ENCODE assay signal across 8 cellular contexts in the genomic region with DNA sequence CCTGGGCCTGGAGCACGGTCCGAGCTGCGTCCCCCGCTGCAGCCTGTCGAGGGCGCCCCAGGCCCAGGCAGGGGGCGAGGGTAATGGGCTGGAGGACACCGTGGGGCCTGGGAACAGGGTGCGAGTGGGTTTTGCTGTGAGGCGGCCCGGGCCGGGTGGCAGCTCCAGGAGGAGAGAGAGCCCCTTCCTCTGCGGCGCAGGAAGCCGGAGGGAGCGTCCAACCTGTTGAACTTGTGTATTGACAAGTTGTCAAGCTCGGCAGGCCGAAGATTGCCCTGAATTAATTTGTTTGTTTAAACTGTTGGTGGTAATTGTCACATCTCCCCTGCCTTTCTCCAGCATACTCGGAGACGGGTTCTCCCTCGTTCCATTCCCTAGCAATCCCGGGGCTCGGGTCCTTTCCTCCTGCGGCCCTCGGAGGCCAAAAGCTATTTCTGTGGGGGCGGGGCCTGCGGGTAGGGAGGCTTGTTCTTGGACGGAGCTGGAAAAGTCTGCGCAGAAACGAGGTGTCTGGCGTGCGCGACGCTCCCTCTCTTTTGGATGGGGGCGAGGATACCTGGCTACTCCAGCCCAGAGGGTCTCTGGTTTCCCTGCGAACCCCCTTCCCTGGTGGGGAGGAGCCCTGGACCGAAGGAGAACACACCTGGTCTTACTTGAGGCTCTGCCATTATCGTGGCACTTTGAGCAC. TPM values are rescaled to one million over a fixed set of nuclear protein-coding genes. Genes with fewer than 3 reads are reported as not detected.
A peak's percentile ranks its signal among the peaks of the same experiment; 100 is the strongest.
DNase-seq lines count a peak whose midpoint lies in the region; ATAC-seq and TF ChIP-seq lines count a peak whose summit lies in the region.

No MANE protein-coding gene starts in this region.

- peaks cover 0 to 8% of the 10 kb centered on the region in 2 donors for H3K4me1 ChIP-seq in uterus

- H3K4me3 Mint-ChIP-seq in activated naive CD8-positive, alpha-beta T cell treated with anti-CD3 and anti-CD28 coated beads, Interleukin-2, amount 50 U/mL, for 24 hours: peak overlapping the region; percentile 32
- H3K4me3 Mint-ChIP-seq in memory B cell: peak overlapping the region; percentile 73

- H3K27me3 Mint-ChIP-seq in activated naive CD8-positive, alpha-beta T cell treated with anti-CD3 and anti-CD28 coated beads, Interleukin-2, amount 50 U/mL, for 24 hours: peaks cover 92% of the 10 kb centered on the region
- H3K27me3 Mint-ChIP-seq in memory B cell: peaks cover 38% of the 10 kb centered on the region

- DNase-seq in stimulated activated CD4-positive, alpha-beta T cell treated with anti-CD3 and anti-CD28 coated beads, Interleukin-15, amount 100 ng/mL, for 24 hours: peak; percentile 28
- DNase-seq in stimulated activated CD4-positive, alpha-beta T cell treated with anti-CD3 and anti-CD28 coated beads, Interleukin-4, amount 100 ng/mL, for 24 hours: no peak
- peak; percentile 9 for DNase-seq in activated naive CD8-positive, alpha-beta T cell treated with anti-CD3 and anti-CD28 coated beads, Interleukin-2, amount 50 U/mL, for 24 hours
- DNase-seq in memory B cell (ENCODE audit: low spot score in 2 of 2) (no peak), RPMI8226 (no peak), KG1 (lab: John Stamatoyannopoulos, UW) (no peak), nucleus accumbens (lab: John Stamatoyannopoulos, UW) (no peak), uterus (no peak)

- H3K27ac Mint-ChIP-seq in activated naive CD8-positive, alpha-beta T cell treated with anti-CD3 and anti-CD28 coated beads, Interleukin-2, amount 50 U/mL, for 24 hours: no peak overlapping the region
- H3K27ac Mint-ChIP-seq in memory B cell: no peak overlapping the region

- H3K4me3 ChIP-seq in uterus: no peak overlapping the region

- H3K36me3 ChIP-seq in uterus: no peaks in the 10 kb centered on the region

- ATAC-seq in activated naive CD8-positive, alpha-beta T cell treated with anti-CD3 and anti-CD28 coated beads, Interleukin-2, amount 50 U/mL, for 24 hours: no peak
- ATAC-seq in memory B cell (ENCODE audit: low read depth): no peak

- intact Hi-C loops in uterus (cut with DNase I; ENCODE audit: low total_unique reads): no loop called here

- no peak for TF ChIP-seq CTCF in uterus (IDR thresholded peaks at IDR 0.05)

- no peaks in the 10 kb centered on the region for H3K36me3 Mint-ChIP-seq in activated naive CD8-positive, alpha-beta T cell treated with anti-CD3 and anti-CD28 coated beads, Interleukin-2, amount 50 U/mL, for 24 hours (ENCODE audit: low read depth)
- no peaks in the 10 kb centered on the region for H3K36me3 Mint-ChIP-seq in memory B cell

- H3K27me3 ChIP-seq in uterus: peaks cover 8 to 51% of the 10 kb centered on the region in 2 donors

- peaks cover 14% of the 10 kb centered on the region for H3K4me1 Mint-ChIP-seq in activated naive CD8-positive, alpha-beta T cell treated with anti-CD3 and anti-CD28 coated beads, Interleukin-2, amount 50 U/mL, for 24 hours
- peaks cover 9% of the 10 kb centered on the region for H3K4me1 Mint-ChIP-seq in memory B cell

- no peak overlapping the region for H3K27ac ChIP-seq in uterus

- TF ChIP-seq POLR2A in uterus (IDR thresholded peaks at IDR 0.05): no peak

- no peaks in the 10 kb centered on the region for H3K9me3 ChIP-seq in uterus

- H3K9me3 Mint-ChIP-seq in activated naive CD8-positive, alpha-beta T cell treated with anti-CD3 and anti-CD28 coated beads, Interleukin-2, amount 50 U/mL, for 24 hours: no peaks in the 10 kb centered on the region
- H3K9me3 Mint-ChIP-seq in memory B cell: no peaks in the 10 kb centered on the region

RNA-seq across cellular contexts. Expression of a gene that starts 9.9 kb away (rescaled TPM):
- not detected for total RNA-seq in uterus

Comparison
In these comparisons a context has a peak if more than half of its experiments do, and no peak if none do; other contexts are left out.
1. DNase-seq: peak in stimulated activated CD4-positive, alpha-beta T cell treated with anti-CD3 and anti-CD28 coated beads, Interleukin-15, amount 100 ng/mL, for 24 hours (single experiment) and activated naive CD8-positive, alpha-beta T cell treated with anti-CD3 and anti-CD28 coated beads, Interleukin-2, amount 50 U/mL, for 24 hours (single experiment); none in stimulated activated CD4-positive, alpha-beta T cell treated with anti-CD3 and anti-CD28 coated beads, Interleukin-4, amount 100 ng/mL, for 24 hours (single experiment), memory B cell (0 of 2), RPMI8226 (single experiment), KG1 (single experiment), nucleus accumbens (0 of 56) and uterus (0 of 2).